ENCODE assay signal across 8 cellular contexts in the genomic region with DNA sequence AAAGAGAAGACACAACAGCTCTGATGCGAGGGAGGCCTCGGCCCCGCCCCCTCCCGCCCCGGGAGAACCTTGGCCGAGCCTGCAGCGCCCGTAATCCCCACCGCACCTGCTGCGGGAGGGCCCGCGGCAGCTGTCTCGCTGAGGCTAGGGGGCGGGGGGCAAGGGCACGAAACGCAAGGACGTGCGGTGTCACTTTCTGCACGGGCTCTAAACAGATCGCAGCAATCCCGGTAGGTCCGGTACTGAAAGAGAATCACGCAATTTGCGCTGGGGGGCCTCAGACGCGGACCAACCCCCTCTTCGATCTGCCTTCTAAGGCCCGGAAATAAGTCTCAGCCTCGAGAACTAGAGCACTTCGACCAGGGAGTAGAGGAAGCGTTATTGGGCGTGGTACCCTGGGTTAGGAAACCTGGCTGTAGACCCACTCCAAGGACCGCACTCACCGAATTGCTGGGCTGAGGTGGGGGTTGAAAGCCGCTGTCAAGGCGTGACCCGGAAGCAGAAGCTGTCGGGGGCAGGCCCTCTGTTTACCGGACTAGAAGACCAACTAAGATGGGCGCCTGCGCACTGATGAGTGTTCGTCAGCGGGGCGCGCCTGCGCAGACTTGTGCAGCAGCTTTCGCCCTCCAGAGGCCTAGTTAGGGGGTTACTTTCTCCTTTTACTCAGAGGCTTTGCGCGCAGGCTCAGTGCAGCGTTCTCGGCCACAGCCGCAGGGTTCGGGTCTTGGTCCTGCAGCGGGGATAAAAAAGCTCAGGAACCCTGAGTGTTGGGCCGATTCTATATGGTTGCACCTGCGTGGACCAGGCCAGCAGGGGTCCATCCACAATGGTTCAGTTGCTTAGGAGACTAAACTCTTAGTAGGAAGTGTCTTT. TPM values are rescaled to one million over a fixed set of nuclear protein-coding genes. Genes with fewer than 3 reads are reported as not detected.
DNase-seq lines count a peak whose midpoint lies in the region; ATAC-seq, FAIRE-seq and TF ChIP-seq lines count a peak whose summit lies in the region.

A gene with protein sequence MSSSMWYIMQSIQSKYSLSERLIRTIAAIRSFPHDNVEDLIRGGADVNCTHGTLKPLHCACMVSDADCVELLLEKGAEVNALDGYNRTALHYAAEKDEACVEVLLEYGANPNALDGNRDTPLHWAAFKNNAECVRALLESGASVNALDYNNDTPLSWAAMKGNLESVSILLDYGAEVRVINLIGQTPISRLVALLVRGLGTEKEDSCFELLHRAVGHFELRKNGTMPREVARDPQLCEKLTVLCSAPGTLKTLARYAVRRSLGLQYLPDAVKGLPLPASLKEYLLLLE (minus strand): TSS at position 500 of the 873 bp plus-strand sequence. CDS start 4,019 bp downstream, outside the sequence.

- no peak for FAIRE-seq in urothelium cell line (lab: Jason Lieb, UNC)

- peak in 1 of 2 donors; percentile 58 for TF ChIP-seq CTCF in right atrium auricular region (IDR thresholded peaks at IDR 0.05)
- TF ChIP-seq CTCF in psoas muscle (IDR thresholded peaks at IDR 0.05), result peak; percentile 55

- intact Hi-C loops in T-helper 2 cell treated with Interferon-gamma antibody and Interleukin-4, amounts not matched to agents 100 ng/mL and 5 ng/mL, for 36 hours (cut with micrococcal nuclease), result loop anchor here (1.0 to 5.0 kb wide), 5 partner anchors 41 to 559 kb away; a partner anchor contains a TSS
- intact Hi-C loops in psoas muscle (cut with DNase I), result loop anchor here in 1 of 2 donors (2.0 kb wide), 1 partner anchor 30 kb away; no protein-coding TSS in a partner anchor

- ATAC-seq in GM18502 (IDR thresholded peaks at IDR 0.05; ENCODE audit: poor library complexity, unreplicated experiment) (peak; percentile 89), HG02970 (IDR thresholded peaks at IDR 0.05; ENCODE audit: low FRiP score, unreplicated experiment) (peak; percentile 93), psoas muscle (peak; percentile 86 to 91 (median 90))

- H3K27me3 ChIP-seq in right atrium auricular region (no peaks in the 10 kb centered on the region), psoas muscle (ENCODE audit: insufficient read depth in 3 of 3, low read length in 2 of 3) (no peaks in the 10 kb centered on the region)

- H3K4me1 ChIP-seq in right atrium auricular region (peaks cover 0 to 32% of the 10 kb centered on the region in 2 donors), psoas muscle (peaks cover 62% of the 10 kb centered on the region)

- H3K4me3 ChIP-seq in right atrium auricular region, result peak within 1 kb of the TSS; percentile 60 to 67
- H3K4me3 ChIP-seq in psoas muscle, result peak within 1 kb of the TSS; percentile 87

- WGBS in psoas muscle, 3 donors, result 0% methylated on average over 54 to 56 of the region's 56 CpGs

- H3K9me3 ChIP-seq in right atrium auricular region (no peaks in the 10 kb centered on the region), psoas muscle (no peaks in the 10 kb centered on the region)

- H3K27ac ChIP-seq in right atrium auricular region (peak within 1 kb of the TSS; percentile 80 to 89), psoas muscle (peak within 1 kb of the TSS; percentile 97)

- DNase-seq in NCI-H187 treated with DMSO at 0.1 percent for 48 hours (lab: John Stamatoyannopoulos, UW), result peak; percentile 94
- peak; percentile 85 to 99 (median 97) for DNase-seq in anterior cingulate cortex (lab: John Stamatoyannopoulos, UW)
- peak; percentile 100 for DNase-seq in right atrium auricular region (ENCODE audit: low spot score)
- DNase-seq in psoas muscle, result peak; percentile 99 to 100
- DNase-seq in urothelium cell line (ENCODE audit: low spot score), result peak; percentile 99

- H3K36me3 ChIP-seq in right atrium auricular region (peaks cover 11% of the 10 kb centered on the region), psoas muscle (ENCODE audit: insufficient read depth in 1 of 2, low read depth in 1 of 2) (peaks cover 0 to 20% of the 10 kb centered on the region in 2 donors)

RNA-seq across cellular contexts. Expression of the gene that starts here (rescaled TPM):
- 37.7 and 39.1 TPM in 2 replicates for total RNA-seq in T-helper 2 cell treated with Interferon-gamma antibody and Interleukin-4, amounts not matched to agents 100 ng/mL and 5 ng/mL, for 36 hours
- total RNA-seq in right atrium auricular region (10 to 100 TPM; 35.7 to 68.6 TPM), psoas muscle (100 to 1,000 TPM; 158 to 477 (median 228) TPM)
- 100 to 1,000 TPM in 2 of 3 donors, 10 to 100 TPM in 1; 49.3 to 206 (median 155) TPM for polyA plus RNA-seq in psoas muscle

Comparison
In these comparisons a context has a peak if more than half of its experiments do, and no peak if none do; other contexts are left out.
1. Peak in every context shown above with its lines: DNase-seq, ATAC-seq, H3K4me3 ChIP-seq and H3K27ac ChIP-seq.